Comparison of ENCODE assay signal across 11 cellular contexts in genomic region chr2:177187631-177188312, GRCh38. TPM values are rescaled to one million over a fixed set of nuclear protein-coding genes. Genes with fewer than 3 reads are reported as not detected.
DNase-seq lines count a peak whose midpoint lies in the region; ATAC-seq, FAIRE-seq and TF ChIP-seq lines count a peak whose summit lies in the region.
"Had no signal": no experiment of that assay in that cellular context is flagged by ENCODE, and none has a peak within 500 bp of the region (broad histone marks: within the 10 kb centered on the region; RNA-seq: fewer than 3 reads in every experiment).

No MANE protein-coding gene starts in this region.

- H3K36me3 Mint-ChIP-seq in astrocyte (ENCODE audit: low read depth, unreplicated experiment): no peaks in the 10 kb centered on the region
- H3K36me3 Mint-ChIP-seq: activated naive CD8-positive, alpha-beta T cell treated with anti-CD3 and anti-CD28 coated beads for 36 hours had no signal

- ATAC-seq in GM19452 (IDR thresholded peaks at IDR 0.05; ENCODE audit: unreplicated experiment) (no peak), GM18870 (IDR thresholded peaks at IDR 0.05; ENCODE audit: unreplicated experiment) (no peak)

- no peak overlapping the region for H2AFZ ChIP-seq in astrocyte (ENCODE audit: low read depth, low read length)

- H3K9ac ChIP-seq in astrocyte (ENCODE audit: low read length): no peak overlapping the region

- no peaks in the 10 kb centered on the region for H3K9me3 Mint-ChIP-seq in astrocyte (ENCODE audit: unreplicated experiment)
- H3K9me3 Mint-ChIP-seq: activated naive CD8-positive, alpha-beta T cell treated with anti-CD3 and anti-CD28 coated beads for 36 hours; nephron had no signal

- H4K20me1 ChIP-seq in astrocyte (ENCODE audit: insufficient read depth, low read length): no peaks in the 10 kb centered on the region

- no peaks in the 10 kb centered on the region for H3K79me2 ChIP-seq in astrocyte (ENCODE audit: insufficient read depth, low read length)

- H3K4me1 ChIP-seq in astrocyte (ENCODE audit: insufficient read depth, low read length): no peaks in the 10 kb centered on the region

- H3K9me3 ChIP-seq in astrocyte (ENCODE audit: insufficient read depth, low read depth, low read length): no peaks in the 10 kb centered on the region

- FAIRE-seq in HTR-8/SVneo (lab: Jason Lieb, UNC) (peak; percentile 62), astrocyte (lab: Jason Lieb, UNC) (peak; percentile 34)

- no peak for TF ChIP-seq CTCF in astrocyte (IDR thresholded peaks at IDR 0.05; ENCODE audit: insufficient read depth, low read depth, low read length)

- peaks cover 14% of the 10 kb centered on the region for H3K4me1 Mint-ChIP-seq in astrocyte (ENCODE audit: low read depth, unreplicated experiment)
- H3K4me1 Mint-ChIP-seq: activated naive CD8-positive, alpha-beta T cell treated with anti-CD3 and anti-CD28 coated beads for 36 hours; nephron had no signal

- no peak overlapping the region for H3K4me2 ChIP-seq in astrocyte (ENCODE audit: low read length)

- no peaks in the 10 kb centered on the region for H3K27me3 ChIP-seq in astrocyte (ENCODE audit: insufficient read depth, low read length)

- H3K4me3 ChIP-seq in astrocyte (ENCODE audit: insufficient read depth, low read depth, low read length): no peak overlapping the region

- DNase-seq in AG08396 (ENCODE audit: low spot score) (peak; percentile 37), HTR-8/SVneo (ENCODE audit: insufficient read length, low spot score) (no peak), astrocyte (ENCODE audit: low read depth) (peak; percentile 40), kidney tubule cell (ENCODE audit: low spot score) (peak; percentile 67), NCI-H510A (lab: John Stamatoyannopoulos, UW) (no peak), mesenteric fat pad (ENCODE audit: low spot score) (no peak)
- DNase-seq: activated naive CD8-positive, alpha-beta T cell treated with anti-CD3 and anti-CD28 coated beads for 36 hours had no signal

- peak overlapping the region; percentile 52 for H3K4me3 Mint-ChIP-seq in astrocyte (ENCODE audit: unreplicated experiment)
- H3K4me3 Mint-ChIP-seq: activated naive CD8-positive, alpha-beta T cell treated with anti-CD3 and anti-CD28 coated beads for 36 hours; nephron had no signal

- H3K27ac ChIP-seq in astrocyte (ENCODE audit: low read depth, low read length): no peak overlapping the region
- H3K27ac ChIP-seq: C4-2B had no signal

- peak overlapping the region; percentile 29 for H3K27ac Mint-ChIP-seq in astrocyte (ENCODE audit: unreplicated experiment)
- H3K27ac Mint-ChIP-seq: activated naive CD8-positive, alpha-beta T cell treated with anti-CD3 and anti-CD28 coated beads for 36 hours had no signal

- H3K36me3 ChIP-seq in astrocyte (ENCODE audit: insufficient read depth, low read length): no peaks in the 10 kb centered on the region

- no peaks in the 10 kb centered on the region for H3K27me3 Mint-ChIP-seq in astrocyte (ENCODE audit: low read depth, unreplicated experiment)
- H3K27me3 Mint-ChIP-seq: activated naive CD8-positive, alpha-beta T cell treated with anti-CD3 and anti-CD28 coated beads for 36 hours had no signal

RNA-seq across cellular contexts. Expression of gene HNRNPA3, which starts 24.8 kb away (rescaled TPM):
- total RNA-seq in astrocyte: 147 and 184 TPM in 2 replicates
- total RNA-seq in mesenteric fat pad: 148 TPM

Comparison
In these comparisons a context has a peak if more than half of its experiments do, and no peak if none do; other contexts are left out.
1. DNase-seq: peak in AG08396 (single experiment), astrocyte (single experiment) and kidney tubule cell (single experiment); none in HTR-8/SVneo (single experiment), NCI-H510A (single experiment) and mesenteric fat pad (single experiment).